In the genomic region with DNA sequence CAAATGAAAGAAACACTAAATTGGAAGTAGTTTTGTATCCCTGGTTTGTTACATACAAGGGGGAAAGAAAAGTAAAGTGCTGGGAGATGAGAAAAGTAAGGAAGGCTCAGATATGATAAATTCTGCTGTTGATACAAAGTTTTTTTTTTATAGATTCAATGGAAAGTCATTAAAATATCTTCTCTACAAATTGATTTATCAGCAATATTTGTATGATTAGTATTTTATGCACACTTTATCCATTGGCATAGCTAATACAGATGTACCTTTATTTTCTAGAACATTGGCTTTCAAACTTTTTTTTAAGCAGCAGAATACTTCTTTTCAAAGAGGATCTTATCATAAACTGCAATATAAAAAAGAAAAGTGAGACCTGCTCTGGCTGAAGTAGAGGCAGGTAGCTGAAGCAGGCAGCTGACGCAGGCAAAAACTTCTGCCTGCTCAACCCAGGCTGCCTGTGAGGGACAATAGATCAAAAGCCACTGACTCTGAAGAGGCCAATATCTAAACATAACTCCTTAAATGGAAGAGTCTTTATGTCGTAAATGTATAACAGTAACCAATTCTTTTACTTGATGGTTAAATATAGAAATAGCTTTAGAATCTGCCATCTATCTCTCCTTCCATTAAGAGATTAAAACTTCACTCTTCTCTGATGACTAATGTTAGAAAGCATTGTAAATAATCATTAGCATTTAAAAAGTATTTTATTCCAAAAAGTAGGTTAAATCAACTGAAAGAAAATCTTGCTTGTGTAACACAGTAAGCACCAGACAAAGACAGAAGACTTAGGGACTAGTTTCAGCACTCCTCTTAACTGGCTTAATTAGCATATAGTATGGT, we compare ENCODE assay signal across 25 cellular contexts.
A peak's percentile ranks its signal among the peaks of the same experiment; 100 is the strongest.
DNase-seq lines count a peak whose midpoint lies in the region; ATAC-seq, FAIRE-seq and TF ChIP-seq lines count a peak whose summit lies in the region.
"Had no signal": no experiment of that assay in that cellular context is flagged by ENCODE, and none has a peak within 500 bp of the region (broad histone marks: within the 10 kb centered on the region; RNA-seq: fewer than 3 reads in every experiment).

No MANE protein-coding gene starts in this region.

- no peaks in the 10 kb centered on the region for H3K9me3 ChIP-seq in HepG2 (ENCODE audit: low read length)
- H3K9me3 ChIP-seq in right lobe of liver, result no peaks in the 10 kb centered on the region
- no peaks in the 10 kb centered on the region for H3K9me3 ChIP-seq in IMR-90 (ENCODE audit: control insufficient read depth, insufficient read depth, low read length)
- H3K9me3 ChIP-seq in hepatocyte (ENCODE audit: low read depth), result no peaks in the 10 kb centered on the region
- H3K9me3 ChIP-seq: BLaER1 treated with 17β-estradiol and CSF1 and Interleukin-3, amounts not matched to agents 10 nM and 100 nM had no signal

- 3% methylated on average over 2 of the region's 2 CpGs for WGBS in HepG2 (ENCODE audit: low lambda C conversion rate)
- WGBS in right lobe of liver (ENCODE audit: insufficient coverage, low coverage, low lambda C conversion rate, missing lambda C conversion rate), result 65% methylated on average over 2 of the region's 2 CpGs
- no CpG with 5 or more reads among the region's 2 CpGs for WGBS in IMR-90 (ENCODE audit: extremely low coverage in 2 of 2, insufficient read length in 1 of 2), 2 experiments
- 43% methylated on average over 2 of the region's 2 CpGs for WGBS in hepatocyte (ENCODE audit: low lambda C conversion rate, missing lambda C conversion rate)

- H3K79me2 ChIP-seq in HepG2 (ENCODE audit: insufficient read depth, low read length), result no peaks in the 10 kb centered on the region
- no peaks in the 10 kb centered on the region for H3K79me2 ChIP-seq in hepatocyte

- H4K5ac ChIP-seq in IMR-90 (ENCODE audit: low read depth, low read length), result no peak overlapping the region

- no peak overlapping the region for H3K56ac ChIP-seq in IMR-90 (ENCODE audit: extremely low read depth, insufficient read depth, low read length)

- TF ChIP-seq EP300 in HepG2 (IDR thresholded peaks at IDR 0.05; ENCODE audit: low read depth in 2 of 2, low read length in 2 of 2) (no peak), HepG2 (CRISPR knock-in tag; IDR thresholded peaks at IDR 0.05; ENCODE audit: borderline replicate concordance) (no peak)

- DNase-seq in HepG2 (ENCODE audit: low spot score), result no peak
- DNase-seq in right lobe of liver, result no peak
- DNase-seq in IMR-90, result peak; percentile 26
- peak; percentile 11 for DNase-seq in hepatocyte (ENCODE audit: low spot score)
- DNase-seq in cortex of kidney (lab: John Stamatoyannopoulos, UW), result no peak
- no peak for DNase-seq in RPMI8226
- no peak for DNase-seq in GM19238 (ENCODE audit: insufficient read length, low spot score)
- DNase-seq: AML-193; CD4-positive, alpha-beta T cell; COR-L47; DMS53; KG1; MM.1S; NCI-H1417 treated with DMSO at 0.1 percent for 48 hours; NCI-H1694 treated with DMSO at 0.1 percent for 48 hours; NCI-H2081; NCI-H526; SHP77 treated with DMSO at 0.1 percent for 48 hours; SW 1271 had no signal

- TF ChIP-seq POLR2A in HepG2 (IDR thresholded peaks at IDR 0.05; ENCODE audit: insufficient read depth in 1 of 2, low read depth in 2 of 2, low read length in 2 of 2), result no peak
- no peak for TF ChIP-seq POLR2A in right lobe of liver (IDR thresholded peaks at IDR 0.05)
- no peak for TF ChIP-seq POLR2A in IMR-90 (IDR thresholded peaks at IDR 0.05; ENCODE audit: low read depth, low read length)

- H4K91ac ChIP-seq in IMR-90 (ENCODE audit: insufficient read depth, low read depth, low read length), result no peak overlapping the region

- no peak overlapping the region for H4K8ac ChIP-seq in IMR-90 (ENCODE audit: low read depth in 2 of 2, low read length in 2 of 2)

- FAIRE-seq in HepG2 (lab: Jason Lieb, UNC), result no peak
- FAIRE-seq: A204.1, G401.6, GM12878, H1 had no signal

- H2BK120ac ChIP-seq in IMR-90 (ENCODE audit: low read depth, low read length), result no peak overlapping the region

- CTCF ChIA-PET in HepG2 (lab: Yijun Ruan, JAX; ENCODE audit: low intra/inter-chr PET ratio, low total read pairs) (no interaction called here), IMR-90 (lab: Yijun Ruan, JAX) (interaction anchor here (1.1 kb wide), 1 partner anchor 14 kb away, joined by 3 read pairs; no protein-coding TSS in a partner anchor)

- H3K4me1 ChIP-seq in HepG2 (ENCODE audit: insufficient read depth, low read length) (no peaks in the 10 kb centered on the region), right lobe of liver (no peaks in the 10 kb centered on the region), IMR-90 (ENCODE audit: control insufficient read depth, insufficient read depth, low read length) (peaks cover 2% of the 10 kb centered on the region; the same call in 1 of the 2 replicates), hepatocyte (ENCODE audit: insufficient read depth) (no peaks in the 10 kb centered on the region)
- H3K4me1 ChIP-seq: BLaER1 treated with 17β-estradiol and CSF1 and Interleukin-3, amounts not matched to agents 10 nM and 100 nM had no signal

- H3K4me2 ChIP-seq in HepG2 (ENCODE audit: low read depth, low read length), result no peak overlapping the region
- H3K4me2 ChIP-seq in IMR-90 (ENCODE audit: low read depth, low read length), result peak overlapping the region; percentile 59
- peak overlapping the region; percentile 18 for H3K4me2 ChIP-seq in hepatocyte
- H3K4me2 ChIP-seq: BLaER1 treated with 17β-estradiol and CSF1 and Interleukin-3, amounts not matched to agents 10 nM and 100 nM had no signal

- H3K4me3 ChIP-seq in HepG2 (replicated peaks in 1 of 3; ENCODE audit: insufficient read depth in 1 of 3, low read depth in 2 of 3, low read length in 3 of 3) (no peak overlapping the region), right lobe of liver (no peak overlapping the region), IMR-90 (ENCODE audit: insufficient read depth, low read depth, low read length) (no peak overlapping the region), hepatocyte (no peak overlapping the region)
- H3K4me3 ChIP-seq: BLaER1 treated with 17β-estradiol and CSF1 and Interleukin-3, amounts not matched to agents 10 nM and 100 nM; GM12878 had no signal

- H3K27ac ChIP-seq in HepG2 (ENCODE audit: extremely low read length, insufficient read depth, low read length) (no peak overlapping the region), right lobe of liver (no peak overlapping the region), IMR-90 (ENCODE audit: insufficient read depth, low read length) (no peak overlapping the region), hepatocyte (no peak overlapping the region)
- H3K27ac ChIP-seq: BLaER1 treated with 17β-estradiol and CSF1 and Interleukin-3, amounts not matched to agents 10 nM and 100 nM had no signal

- ATAC-seq in HepG2 (no peak), right lobe of liver (no peak), IMR-90 (ENCODE audit: low read depth) (peak; percentile 54)
- ATAC-seq: GM12878, Panc1 had no signal

- H3K14ac ChIP-seq in IMR-90 (replicated peaks; ENCODE audit: low read depth, low read length), result no peak overlapping the region

- in situ Hi-C loops in HepG2 (cut with HindIII; ENCODE audit: extremely low pct_ligation_motif_present, low pct_unique_long_range_greater_than_20kb) (no loop called here), IMR-90 (cut with MboI; ENCODE audit: low sequenced_read_pairs) (no loop called here)

- H2AK9ac ChIP-seq in IMR-90 (replicated peaks; ENCODE audit: low read depth, low read length, poor library complexity), result no peak overlapping the region

- no peaks in the 10 kb centered on the region for H3K36me3 ChIP-seq in HepG2 (replicated peaks in 1 of 2; ENCODE audit: control insufficient read depth in 1 of 2, insufficient read depth in 2 of 2, low read length in 2 of 2)
- H3K36me3 ChIP-seq in right lobe of liver, result no peaks in the 10 kb centered on the region
- no peaks in the 10 kb centered on the region for H3K36me3 ChIP-seq in IMR-90 (ENCODE audit: control insufficient read depth, insufficient read depth, low read length)
- H3K36me3 ChIP-seq in hepatocyte (replicated peaks; ENCODE audit: insufficient read depth, low read depth), result no peaks in the 10 kb centered on the region
- H3K36me3 ChIP-seq: BLaER1 treated with 17β-estradiol and CSF1 and Interleukin-3, amounts not matched to agents 10 nM and 100 nM had no signal

- no peak overlapping the region for H3K18ac ChIP-seq in IMR-90 (ENCODE audit: low read depth, low read length)

- no peak overlapping the region for H2AK5ac ChIP-seq in IMR-90 (ENCODE audit: low read depth, low read length)

- TF ChIP-seq RAD21 in HepG2 (CRISPR knock-in tag; IDR thresholded peaks at IDR 0.05), result no peak
- TF ChIP-seq RAD21 in IMR-90 (IDR thresholded peaks at IDR 0.05; ENCODE audit: low read length), result no peak

- no peak overlapping the region for H3K23ac ChIP-seq in IMR-90 (ENCODE audit: low read depth, low read length)

- H3K9ac ChIP-seq in HepG2 (ENCODE audit: insufficient read depth, low read depth, low read length) (no peak overlapping the region), IMR-90 (ENCODE audit: low read depth, low read length) (no peak overlapping the region)
- H3K9ac ChIP-seq: BLaER1 treated with 17β-estradiol and CSF1 and Interleukin-3, amounts not matched to agents 10 nM and 100 nM had no signal

- H3K79me1 ChIP-seq in IMR-90 (ENCODE audit: low read depth in 1 of 2, low read length in 2 of 2), result no peaks in the 10 kb centered on the region

- H2AFZ ChIP-seq in HepG2 (ENCODE audit: low read length), result no peak overlapping the region
- no peak overlapping the region for H2AFZ ChIP-seq in IMR-90 (replicated peaks; ENCODE audit: low read length, poor library complexity)
- H2AFZ ChIP-seq in hepatocyte, result no peak overlapping the region

- intact Hi-C loops in HepG2 (cut with micrococcal nuclease; ENCODE audit: unreplicated experiment) (no loop called here), right lobe of liver (cut with DNase I) (no loop called here), IMR-90 (cut with micrococcal nuclease) (no loop called here)

- H2BK15ac ChIP-seq in IMR-90 (ENCODE audit: low read depth, low read length), result no peak overlapping the region

- POLR2A ChIA-PET in HepG2 (lab: Yijun Ruan, JAX) (no interaction called here), IMR-90 (lab: Charles Lee; ENCODE audit: unreplicated experiment) (no interaction called here)

- no TSS peak for BruUV-seq in HepG2 (replicated peaks; lab: Mats Ljungman, UMichigan)
- no TSS peak for BruUV-seq in IMR-90 (replicated peaks; lab: Mats Ljungman, UMichigan)

- H2BK5ac ChIP-seq in IMR-90 (ENCODE audit: low read depth, low read length, poor library complexity, severe bottlenecking), result no peak overlapping the region

- dilution Hi-C loops in IMR-90 (cut with HindIII; ENCODE audit: low sequenced_read_pairs, unreplicated experiment), result no loop called here

- TF ChIP-seq CTCF in HepG2 (CRISPR knock-in tag; IDR thresholded peaks at IDR 0.05) (no peak), right lobe of liver (IDR thresholded peaks at IDR 0.05) (no peak), IMR-90 (conservative IDR thresholded peaks at IDR 0.05; ENCODE audit: low read depth, low read length) (no peak), hepatocyte (IDR thresholded peaks at IDR 0.05; ENCODE audit: poor library complexity) (no peak)

- H3K27me3 ChIP-seq in HepG2 (ENCODE audit: control insufficient read depth in 1 of 2, insufficient read depth in 2 of 2, low read length in 2 of 2) (no peaks in the 10 kb centered on the region), right lobe of liver (no peaks in the 10 kb centered on the region), IMR-90 (ENCODE audit: control insufficient read depth, insufficient read depth, low read length) (no peaks in the 10 kb centered on the region), hepatocyte (no peaks in the 10 kb centered on the region)
- H3K27me3 ChIP-seq: BLaER1 treated with 17β-estradiol and CSF1 and Interleukin-3, amounts not matched to agents 10 nM and 100 nM had no signal

- no peak overlapping the region for H3K4ac ChIP-seq in IMR-90 (ENCODE audit: low read depth, low read length)

- no peak overlapping the region for H2BK20ac ChIP-seq in IMR-90 (ENCODE audit: low read depth, low read length)

- no peaks in the 10 kb centered on the region for H3K9me1 ChIP-seq in IMR-90 (ENCODE audit: insufficient read depth, low read length)

- H3K9me2 ChIP-seq in hepatocyte (replicated peaks; ENCODE audit: insufficient read depth), result no peaks in the 10 kb centered on the region

- H4K20me1 ChIP-seq in HepG2 (ENCODE audit: insufficient read depth, low read length) (no peaks in the 10 kb centered on the region), IMR-90 (ENCODE audit: insufficient read depth, low read length) (no peaks in the 10 kb centered on the region), hepatocyte (ENCODE audit: insufficient read depth, poor library complexity, severe bottlenecking) (no peaks in the 10 kb centered on the region)
- H4K20me1 ChIP-seq: BLaER1 treated with 17β-estradiol and CSF1 and Interleukin-3, amounts not matched to agents 10 nM and 100 nM had no signal

Comparison
In these comparisons a context has a peak if more than half of its experiments do, and no peak if none do; other contexts are left out.
1. DNase-seq: peak in IMR-90 (single experiment) and hepatocyte (single experiment); none in HepG2 (single experiment), right lobe of liver (0 of 3), cortex of kidney (single experiment), RPMI8226 (single experiment) and GM19238 (single experiment).